Comparison of ENCODE assay signal across 21 cellular contexts in genomic region chrX:24879679-24880078, GRCh38.
"Had no signal": no experiment of that assay in that cellular context is flagged by ENCODE, and none has a peak within 500 bp of the region (broad histone marks: within the 10 kb centered on the region; RNA-seq: fewer than 3 reads in every experiment).

No MANE protein-coding gene starts in this region.

- H3K4me3 ChIP-seq: coronary artery, psoas muscle, spleen, thoracic aorta, transverse colon had no signal

- H3K79me2 ChIP-seq: parathyroid adenoma had no signal

- H3K36me3 Mint-ChIP-seq: naive B cell had no signal

- H3K9me3 ChIP-seq: psoas muscle, spleen, thoracic aorta, transverse colon had no signal

- H3K27me3 ChIP-seq: transverse colon had no signal

- H3K9me3 Mint-ChIP-seq: nephron; stimulated activated naive CD8-positive, alpha-beta T cell treated with anti-CD3 and anti-CD28 coated beads, Interleukin-15, amount 100 ng/mL, for 72 hours had no signal

- H3K4me3 Mint-ChIP-seq: naive B cell; nephron; stimulated activated naive B cell treated with anti-CD40 and anti-IgM and Interleukin-4, amounts not matched to agents 10 μg/mL and 1 μg/mL and 100 μg/mL, for 72 hours; stimulated activated naive CD8-positive, alpha-beta T cell treated with anti-CD3 and anti-CD28 coated beads, Interleukin-15, amount 100 ng/mL, for 72 hours had no signal

- H3K27ac ChIP-seq: coronary artery, parathyroid adenoma, psoas muscle, spleen, thoracic aorta, transverse colon had no signal

- H3K4me1 ChIP-seq: parathyroid adenoma, psoas muscle, spleen, transverse colon had no signal

- H3K36me3 ChIP-seq: spleen, thoracic aorta, transverse colon had no signal

- DNase-seq: effector CD4-positive, alpha-beta T cell; foreskin melanocyte; head of caudate nucleus; hippocampal formation; kidney glomerular epithelial cell; mesendoderm; naive B cell; nucleus accumbens; psoas muscle; retina; spleen; stimulated activated CD4-positive, alpha-beta T cell treated with anti-CD3 and anti-CD28 coated beads, Interleukin-15, amount 100 ng/mL, for 24 hours; stimulated activated CD4-positive, alpha-beta T cell treated with anti-CD3 and anti-CD28 coated beads, Interleukin-1b, Interleukin-23, amount 100 ng/mL, for 48 hours; stimulated activated CD4-positive, alpha-beta T cell treated with anti-CD3 and anti-CD28 coated beads, Interleukin-4, amount 100 ng/mL, for 4 hours; stimulated activated naive B cell treated with anti-CD40 and anti-IgM and Interleukin-4, amounts not matched to agents 10 μg/mL and 1 μg/mL and 100 μg/mL, for 72 hours; stimulated activated naive CD8-positive, alpha-beta T cell treated with anti-CD3 and anti-CD28 coated beads, Interleukin-15, amount 100 ng/mL, for 72 hours; transverse colon had no signal

- H3K4me1 Mint-ChIP-seq: naive B cell; stimulated activated naive CD8-positive, alpha-beta T cell treated with anti-CD3 and anti-CD28 coated beads, Interleukin-15, amount 100 ng/mL, for 72 hours had no signal

- H3K27ac Mint-ChIP-seq: naive B cell; nephron; stimulated activated naive B cell treated with anti-CD40 and anti-IgM and Interleukin-4, amounts not matched to agents 10 μg/mL and 1 μg/mL and 100 μg/mL, for 72 hours; stimulated activated naive CD8-positive, alpha-beta T cell treated with anti-CD3 and anti-CD28 coated beads, Interleukin-15, amount 100 ng/mL, for 72 hours had no signal

- H3K27me3 Mint-ChIP-seq: naive B cell; stimulated activated naive CD8-positive, alpha-beta T cell treated with anti-CD3 and anti-CD28 coated beads, Interleukin-15, amount 100 ng/mL, for 72 hours had no signal

- H2AFZ ChIP-seq: parathyroid adenoma had no signal
